ENCODE assay signal across 13 cellular contexts in genomic region chr1:15605398-15606080, GRCh38. TPM values are rescaled to one million over a fixed set of nuclear protein-coding genes. Genes with fewer than 3 reads are reported as not detected.
DNase-seq lines count a peak whose midpoint lies in the region; ATAC-seq and TF ChIP-seq lines count a peak whose summit lies in the region.
"Had no signal": no experiment of that assay in that cellular context is flagged by ENCODE, and none has a peak within 500 bp of the region (broad histone marks: within the 10 kb centered on the region; RNA-seq: fewer than 3 reads in every experiment).

No MANE protein-coding gene starts in this region.

- DNase-seq in DMS53 (lab: John Stamatoyannopoulos, UW) (peak; percentile 33), DMS53 treated with DMSO at 0.1 percent for 48 hours (lab: John Stamatoyannopoulos, UW; ENCODE audit: unreplicated experiment) (no peak), NCI-H146 (lab: John Stamatoyannopoulos, UW) (peak; percentile 17), body of pancreas (no peak), right lobe of liver (no peak), smooth muscle cell (lab: John Stamatoyannopoulos, UW; ENCODE audit: unreplicated experiment) (no peak)
- no peak for DNase-seq in CD8-positive, alpha-beta T cell
- DNase-seq: DMS79 had no signal

- H3K4me2 ChIP-seq in smooth muscle cell: no peak overlapping the region
- H3K4me2 ChIP-seq: BLaER1, GM23338 had no signal

- peaks cover 12% of the 10 kb centered on the region for H3K4me1 Mint-ChIP-seq in CD8-positive, alpha-beta T cell (ENCODE audit: low read depth)

- H3K36me3 ChIP-seq in body of pancreas (replicated peaks in 1 of 2; ENCODE audit: insufficient read depth in 1 of 2, low read depth in 2 of 2) (no peaks in the 10 kb centered on the region), right lobe of liver (no peaks in the 10 kb centered on the region), smooth muscle cell (ENCODE audit: low read depth) (no peaks in the 10 kb centered on the region)
- H3K36me3 ChIP-seq in CD8-positive, alpha-beta T cell (ENCODE audit: insufficient read depth, low read length): no peaks in the 10 kb centered on the region
- H3K36me3 ChIP-seq: BLaER1 had no signal

- POLR2A ChIA-PET in CD8-positive, alpha-beta T cell (lab: Charles Lee): interaction anchor here (2.4 kb wide), 1 partner anchor 11 kb away, joined by 10 read pairs; no protein-coding TSS in a partner anchor

- 49 to 53% methylated on average over 9 of the region's 9 CpGs for WGBS in body of pancreas, 2 donors
- 48% methylated on average over 9 of the region's 9 CpGs for WGBS in right lobe of liver (ENCODE audit: insufficient coverage, low coverage, low lambda C conversion rate, missing lambda C conversion rate)
- 93% methylated on average over 9 of the region's 9 CpGs for WGBS in smooth muscle cell (ENCODE audit: low lambda C conversion rate)

- no peak overlapping the region for H3K27ac Mint-ChIP-seq in CD8-positive, alpha-beta T cell
- H3K27ac Mint-ChIP-seq: GM23338 had no signal

- no peak for ATAC-seq in body of pancreas
- ATAC-seq in right lobe of liver: peak; percentile 43 to 61 (median 53)
- no peak for ATAC-seq in GM18861 (IDR thresholded peaks at IDR 0.05; ENCODE audit: unreplicated experiment)
- no peak for ATAC-seq in CD8-positive, alpha-beta T cell
- ATAC-seq: GM12878, GM23338 had no signal

- H3K79me2 ChIP-seq in smooth muscle cell (ENCODE audit: low read depth): no peaks in the 10 kb centered on the region

- no peaks in the 10 kb centered on the region for H3K36me3 Mint-ChIP-seq in CD8-positive, alpha-beta T cell

- no peaks in the 10 kb centered on the region for H3K27me3 Mint-ChIP-seq in CD8-positive, alpha-beta T cell (ENCODE audit: low read depth)

- H3K9me3 ChIP-seq in body of pancreas (no peaks in the 10 kb centered on the region), right lobe of liver (no peaks in the 10 kb centered on the region), smooth muscle cell (replicated peaks; ENCODE audit: low read depth) (no peaks in the 10 kb centered on the region)
- H3K9me3 ChIP-seq in CD8-positive, alpha-beta T cell (ENCODE audit: low read length): no peaks in the 10 kb centered on the region
- H3K9me3 ChIP-seq: BLaER1 had no signal

- H3K9ac ChIP-seq in smooth muscle cell (ENCODE audit: low read depth): no peak overlapping the region
- H3K9ac ChIP-seq: BLaER1 had no signal

- TF ChIP-seq POLR2A in body of pancreas (IDR thresholded peaks at IDR 0.05) (no peak), right lobe of liver (IDR thresholded peaks at IDR 0.05) (no peak)

- TF ChIP-seq CTCF in body of pancreas (IDR thresholded peaks at IDR 0.05) (no peak), right lobe of liver (IDR thresholded peaks at IDR 0.05) (no peak), smooth muscle cell (IDR thresholded peaks at IDR 0.05; ENCODE audit: borderline replicate concordance, insufficient read depth, poor library complexity, severe bottlenecking) (no peak)
- TF ChIP-seq CTCF in CD8-positive, alpha-beta T cell (IDR thresholded peaks at IDR 0.05): no peak

- CTCF ChIA-PET in CD8-positive, alpha-beta T cell (lab: Charles Lee): interaction anchor here (0.9 to 3.3 kb wide), 3 partner anchors 10 to 31 kb away, joined by 3 to 14 read pairs (median 3); no protein-coding TSS in a partner anchor

- intact Hi-C loops in body of pancreas (cut with DNase I): no loop called here
- intact Hi-C loops in right lobe of liver (cut with DNase I): no loop called here
- intact Hi-C loops in CD8-positive, alpha-beta T cell (cut with DNase I, micrococcal nuclease): no loop called here

- no peaks in the 10 kb centered on the region for H3F3A ChIP-seq in smooth muscle cell (ENCODE audit: low read depth)

- H3K27me3 ChIP-seq in body of pancreas: no peaks in the 10 kb centered on the region
- H3K27me3 ChIP-seq in right lobe of liver: no peaks in the 10 kb centered on the region
- no peaks in the 10 kb centered on the region for H3K27me3 ChIP-seq in smooth muscle cell (ENCODE audit: low read depth)
- no peaks in the 10 kb centered on the region for H3K27me3 ChIP-seq in CD8-positive, alpha-beta T cell (ENCODE audit: insufficient read depth, low read length)

- no peak overlapping the region for H3K4me3 Mint-ChIP-seq in CD8-positive, alpha-beta T cell
- H3K4me3 Mint-ChIP-seq: GM23338 had no signal

- H2AFZ ChIP-seq in smooth muscle cell (ENCODE audit: low read depth): no peak overlapping the region
- H2AFZ ChIP-seq: GM23338 had no signal

- H3K4me1 ChIP-seq in body of pancreas (peaks cover 30% of the 10 kb centered on the region), right lobe of liver (peaks cover 0 to 24% (median 0%) of the 10 kb centered on the region in 4 donors), smooth muscle cell (ENCODE audit: low read depth) (peaks cover 4% of the 10 kb centered on the region)
- peaks cover 5% of the 10 kb centered on the region for H3K4me1 ChIP-seq in CD8-positive, alpha-beta T cell (ENCODE audit: insufficient read depth, low read length)

- no peaks in the 10 kb centered on the region for H4K20me1 ChIP-seq in smooth muscle cell (ENCODE audit: low read depth)
- H4K20me1 ChIP-seq: BLaER1 had no signal

- H3K4me3 ChIP-seq in body of pancreas (no peak overlapping the region), right lobe of liver (no peak overlapping the region), smooth muscle cell (no peak overlapping the region)
- H3K4me3 ChIP-seq in CD8-positive, alpha-beta T cell (ENCODE audit: low read depth, low read length): no peak overlapping the region
- H3K4me3 ChIP-seq: BLaER1, GM12878, GM23338 had no signal

- H3K27ac ChIP-seq in body of pancreas: peak overlapping the region in 3 of 4 donors; percentile 1 to 42 (median 38)
- peak overlapping the region in 1 of 3 donors; percentile 63 for H3K27ac ChIP-seq in right lobe of liver
- no peak overlapping the region for H3K27ac ChIP-seq in smooth muscle cell (ENCODE audit: low read depth)
- no peak overlapping the region for H3K27ac ChIP-seq in CD8-positive, alpha-beta T cell (ENCODE audit: low read depth, low read length)
- H3K27ac ChIP-seq: 22Rv1, BLaER1 had no signal

- no peaks in the 10 kb centered on the region for H3K9me3 Mint-ChIP-seq in CD8-positive, alpha-beta T cell

RNA-seq across cellular contexts. Expression of gene DDI2, which starts 11.7 kb away (rescaled TPM):
- total RNA-seq in body of pancreas (10 to 100 TPM; 18.8 to 30.1 TPM), right lobe of liver (10 to 100 TPM; 24.9 to 70.0 (median 42.9) TPM), smooth muscle cell (10.9 and 11.4 TPM in 2 replicates)
- 1.5 and 3.5 TPM in 2 replicates for polyA plus RNA-seq in smooth muscle cell
- 10 to 100 TPM; 34.7 to 37.7 TPM for total RNA-seq in CD8-positive, alpha-beta T cell

RNA-seq across cellular contexts. Expression of gene AGMAT, which starts 20.7 kb away (rescaled TPM):
- under 1 TPM; 0.33 to 0.52 TPM for total RNA-seq in body of pancreas
- total RNA-seq in right lobe of liver: 10 to 100 TPM; 49.4 to 79.9 (median 66.1) TPM
- 0.04 and 0.36 TPM in 2 replicates for total RNA-seq in smooth muscle cell
- polyA plus RNA-seq in smooth muscle cell: 0.11 and 0.56 TPM in 2 replicates
- total RNA-seq in CD8-positive, alpha-beta T cell: 1 to 10 TPM; 2.3 to 2.4 TPM

Comparison
In these comparisons a context has a peak if more than half of its experiments do, and no peak if none do; other contexts are left out.
1. DNase-seq: peak in DMS53 (single experiment) and NCI-H146 (single experiment); none in DMS53 treated with DMSO at 0.1 percent for 48 hours (single experiment), body of pancreas (0 of 4), right lobe of liver (0 of 3), smooth muscle cell (single experiment) and CD8-positive, alpha-beta T cell (0 of 7).
2. ATAC-seq: peak in right lobe of liver (4 of 4); none in body of pancreas (single experiment), GM18861 (single experiment) and CD8-positive, alpha-beta T cell (single experiment).
3. H3K27ac ChIP-seq: peak in body of pancreas (3 of 4); none in smooth muscle cell (single experiment) and CD8-positive, alpha-beta T cell (single experiment).
4. RNA of gene AGMAT, which starts 20.7 kb away (total RNA-seq): 49.4 to 79.9 TPM in right lobe of liver; 2.3 to 2.4 TPM in CD8-positive, alpha-beta T cell, 0.33 to 0.52 TPM in body of pancreas and 0.04 to 0.36 TPM in smooth muscle cell; every median in the first group is over 10 times any median in the second.